In the genomic region with DNA sequence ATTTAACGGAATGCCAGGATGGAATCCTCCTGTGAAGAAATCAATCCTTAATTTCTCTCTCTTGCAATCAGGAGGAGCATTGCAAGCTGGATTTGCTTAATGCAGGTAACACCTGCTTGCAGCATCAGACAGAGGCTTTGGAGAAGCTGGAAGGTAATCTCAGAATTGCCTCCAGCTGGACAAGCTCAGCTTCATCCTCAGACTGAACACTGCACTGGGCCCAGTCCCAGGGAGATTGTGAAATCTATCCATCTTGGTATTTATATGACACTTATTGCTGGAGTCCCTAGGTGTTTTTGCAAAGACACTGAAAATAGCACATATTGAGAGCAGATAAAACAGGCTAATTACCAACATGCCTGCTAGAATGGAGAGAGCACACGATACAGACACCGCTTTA, we compare ENCODE assay signal across 21 cellular contexts.
DNase-seq lines count a peak whose midpoint lies in the region; ATAC-seq and TF ChIP-seq lines count a peak whose summit lies in the region.
"Had no signal": no experiment of that assay in that cellular context is flagged by ENCODE, and none has a peak within 500 bp of the region (broad histone marks: within the 10 kb centered on the region; RNA-seq: fewer than 3 reads in every experiment).

No MANE protein-coding gene starts in this region.

- TF ChIP-seq CTCF in fibroblast of mammary gland (conservative IDR thresholded peaks at IDR 0.05; ENCODE audit: control insufficient read depth, insufficient read depth, low read depth, low read length), result no peak
- TF ChIP-seq CTCF in osteocyte (IDR thresholded peaks at IDR 0.05), result no peak

- H3K9me3 Mint-ChIP-seq in osteocyte (ENCODE audit: unreplicated experiment), result peaks cover 3% of the 10 kb centered on the region
- H3K9me3 Mint-ChIP-seq: activated naive CD4-positive, alpha-beta T cell treated with anti-CD3 and anti-CD28 coated beads, Interleukin-2, amount 10 ng/mL, durations not matched to agents 7 days and 5 days; memory B cell; T-cell had no signal

- H3K4me3 ChIP-seq in fibroblast of mammary gland (ENCODE audit: control insufficient read depth, low read depth, low read length), result no peak overlapping the region
- H3K4me3 ChIP-seq: testis had no signal

- H3K36me3 Mint-ChIP-seq in osteocyte (ENCODE audit: unreplicated experiment), result no peaks in the 10 kb centered on the region
- H3K36me3 Mint-ChIP-seq: activated CD4-positive, alpha-beta memory T cell treated with anti-CD3 and anti-CD28 coated beads for 36 hours; activated naive CD4-positive, alpha-beta T cell treated with anti-CD3 and anti-CD28 coated beads, Interleukin-2, amount 10 ng/mL, durations not matched to agents 7 days and 5 days; immature natural killer cell; memory B cell; naive thymus-derived CD4-positive, alpha-beta T cell; T-cell had no signal

- DNase-seq in GM03348 (ENCODE audit: low spot score), result peak; percentile 43
- peak; percentile 78 for DNase-seq in NCI-H82 (lab: John Stamatoyannopoulos, UW)
- DNase-seq in fibroblast of mammary gland (ENCODE audit: low read depth), result peak; percentile 41
- no peak for DNase-seq in osteocyte (ENCODE audit: extremely low spot score, unreplicated experiment)
- DNase-seq in NCI-H526 treated with DMSO at 0.1 percent for 48 hours (lab: John Stamatoyannopoulos, UW), result no peak
- no peak for DNase-seq in cerebellum (ENCODE audit: low spot score)
- no peak for DNase-seq in activated naive CD4-positive, alpha-beta T cell (lab: John Stamatoyannopoulos, UW)
- DNase-seq: activated CD4-positive, alpha-beta memory T cell treated with anti-CD3 and anti-CD28 coated beads for 36 hours; activated naive CD4-positive, alpha-beta T cell treated with anti-CD3 and anti-CD28 coated beads, Interleukin-2, amount 10 ng/mL, durations not matched to agents 7 days and 5 days; activated T-cell treated with anti-CD3 and anti-CD28 coated beads, Interleukin-2, amount 50 U/mL, for 1 hour; Calu3; glutamatergic neuron; immature natural killer cell; naive thymus-derived CD4-positive, alpha-beta T cell; NCI-H146; NCI-H345; T-cell; testis had no signal

- H3K27me3 Mint-ChIP-seq in osteocyte (ENCODE audit: unreplicated experiment), result no peaks in the 10 kb centered on the region

- H3K27ac Mint-ChIP-seq in osteocyte (ENCODE audit: unreplicated experiment), result peak overlapping the region; percentile 63
- H3K27ac Mint-ChIP-seq: activated CD4-positive, alpha-beta memory T cell treated with anti-CD3 and anti-CD28 coated beads for 36 hours; activated naive CD4-positive, alpha-beta T cell treated with anti-CD3 and anti-CD28 coated beads, Interleukin-2, amount 10 ng/mL, durations not matched to agents 7 days and 5 days; B cell; immature natural killer cell; memory B cell; naive thymus-derived CD4-positive, alpha-beta T cell; T-cell had no signal

- no peak overlapping the region for H3K4me3 Mint-ChIP-seq in osteocyte (ENCODE audit: unreplicated experiment)
- H3K4me3 Mint-ChIP-seq: activated CD4-positive, alpha-beta memory T cell treated with anti-CD3 and anti-CD28 coated beads for 36 hours; activated naive CD4-positive, alpha-beta T cell treated with anti-CD3 and anti-CD28 coated beads, Interleukin-2, amount 10 ng/mL, durations not matched to agents 7 days and 5 days; B cell; immature natural killer cell; memory B cell; naive thymus-derived CD4-positive, alpha-beta T cell; T-cell had no signal

- ATAC-seq in GM21381 (IDR thresholded peaks at IDR 0.05; ENCODE audit: unreplicated experiment), result no peak
- ATAC-seq: naive thymus-derived CD4-positive, alpha-beta T cell; T-cell had no signal

- H3K4me1 Mint-ChIP-seq in osteocyte (ENCODE audit: unreplicated experiment), result peaks cover 35% of the 10 kb centered on the region
- H3K4me1 Mint-ChIP-seq: activated naive CD4-positive, alpha-beta T cell treated with anti-CD3 and anti-CD28 coated beads, Interleukin-2, amount 10 ng/mL, durations not matched to agents 7 days and 5 days; immature natural killer cell; naive thymus-derived CD4-positive, alpha-beta T cell; T-cell had no signal

Comparison
In these comparisons a context has a peak if more than half of its experiments do, and no peak if none do; other contexts are left out.
1. DNase-seq: peak in GM03348 (single experiment), NCI-H82 (single experiment) and fibroblast of mammary gland (single experiment); none in osteocyte (single experiment), NCI-H526 treated with DMSO at 0.1 percent for 48 hours (single experiment), cerebellum (single experiment) and activated naive CD4-positive, alpha-beta T cell (0 of 4).